In genomic region chr7:95097851-95098250, GRCh38 we compare ENCODE assay signal across 27 cellular contexts.
"Had no signal": no experiment of that assay in that cellular context is flagged by ENCODE, and none has a peak within 500 bp of the region (broad histone marks: within the 10 kb centered on the region; RNA-seq: fewer than 3 reads in every experiment).

No MANE protein-coding gene starts in this region.

- H3K27ac ChIP-seq: neural progenitor cell, ovary, parathyroid adenoma, psoas muscle, right lobe of liver, stomach, thoracic aorta, thyroid gland, upper lobe of right lung, uterus had no signal

- H3K36me3 ChIP-seq: neural progenitor cell, ovary, right lobe of liver, sigmoid colon, stomach, thoracic aorta, thyroid gland, tibial nerve, upper lobe of right lung, uterus had no signal

- H3K4me1 ChIP-seq: right lobe of liver, uterus had no signal

- H3K4me3 ChIP-seq: neural progenitor cell, ovary, psoas muscle, right lobe of liver, sigmoid colon, stomach, thoracic aorta, thyroid gland, tibial nerve, upper lobe of right lung, uterus had no signal

- H3K27me3 Mint-ChIP-seq: progenitor cell of endocrine pancreas; stimulated activated naive B cell treated with anti-CD40 and anti-IgM and Interleukin-4, amounts not matched to agents 10 μg/mL and 1 μg/mL and 100 μg/mL, for 72 hours; stimulated activated naive CD8-positive, alpha-beta T cell treated with anti-CD3 and anti-CD28 coated beads, Interleukin-15, Interleukin-2, amounts not matched to agents 100 ng/mL and 50 ng/mL, for 24 hours had no signal

- H3K27ac Mint-ChIP-seq: natural killer cell; neural progenitor cell; progenitor cell of endocrine pancreas; stimulated activated effector memory CD8-positive, alpha-beta T cell treated with anti-CD3 and anti-CD28 coated beads, Interleukin-12 subunit alpha, Interleukin-12 subunit beta, amount 100 ng/mL, for 72 hours; stimulated activated naive B cell treated with anti-CD40 and anti-IgM and Interleukin-4, amounts not matched to agents 10 μg/mL and 1 μg/mL and 100 μg/mL, for 72 hours; stimulated activated naive CD8-positive, alpha-beta T cell treated with anti-CD3 and anti-CD28 coated beads, Interleukin-15, Interleukin-2, amounts not matched to agents 100 ng/mL and 50 ng/mL, for 24 hours had no signal

- DNase-seq: natural killer cell; occipital lobe; ovary; posterior cingulate gyrus; psoas muscle; right cardiac atrium; right lobe of liver; sigmoid colon; small intestine; stimulated activated CD4-positive, alpha-beta T cell treated with anti-CD3 and anti-CD28 coated beads, Interleukin-15, amount 100 ng/mL, for 24 hours; stimulated activated CD4-positive, alpha-beta T cell treated with anti-CD3 and anti-CD28 coated beads, Interleukin-2, amount 100 ng/mL, for 24 hours; stimulated activated CD4-positive, alpha-beta T cell treated with anti-CD3 and anti-CD28 coated beads, Interleukin-2, amount 100 ng/mL, for 48 hours; stimulated activated CD4-positive, alpha-beta T cell treated with anti-CD3 and anti-CD28 coated beads, Interleukin-4, amount 100 ng/mL, for 24 hours; stimulated activated naive B cell treated with anti-CD40 and anti-IgM and Interleukin-4, amounts not matched to agents 10 μg/mL and 1 μg/mL and 100 μg/mL, for 72 hours; stimulated activated naive CD4-positive, alpha-beta T cell treated with Interleukin-2 at 50 U/mL for 16 hours; stomach; thyroid gland; upper lobe of right lung; uterus had no signal

- H3K4me3 Mint-ChIP-seq: natural killer cell; nephron; neural progenitor cell; stimulated activated effector memory CD8-positive, alpha-beta T cell treated with anti-CD3 and anti-CD28 coated beads, Interleukin-12 subunit alpha, Interleukin-12 subunit beta, amount 100 ng/mL, for 72 hours; stimulated activated naive B cell treated with anti-CD40 and anti-IgM and Interleukin-4, amounts not matched to agents 10 μg/mL and 1 μg/mL and 100 μg/mL, for 72 hours; stimulated activated naive CD8-positive, alpha-beta T cell treated with anti-CD3 and anti-CD28 coated beads, Interleukin-15, Interleukin-2, amounts not matched to agents 100 ng/mL and 50 ng/mL, for 24 hours had no signal

- H3K9me3 Mint-ChIP-seq: natural killer cell; stimulated activated naive B cell treated with anti-CD40 and anti-IgM and Interleukin-4, amounts not matched to agents 10 μg/mL and 1 μg/mL and 100 μg/mL, for 72 hours; stimulated activated naive CD8-positive, alpha-beta T cell treated with anti-CD3 and anti-CD28 coated beads, Interleukin-15, Interleukin-2, amounts not matched to agents 100 ng/mL and 50 ng/mL, for 24 hours had no signal

- H3K9me3 ChIP-seq: ovary, psoas muscle, right lobe of liver, sigmoid colon, stomach, thoracic aorta, thyroid gland, tibial nerve, upper lobe of right lung, uterus had no signal

- H3K36me3 Mint-ChIP-seq: natural killer cell; stimulated activated effector memory CD8-positive, alpha-beta T cell treated with anti-CD3 and anti-CD28 coated beads, Interleukin-12 subunit alpha, Interleukin-12 subunit beta, amount 100 ng/mL, for 72 hours; stimulated activated naive B cell treated with anti-CD40 and anti-IgM and Interleukin-4, amounts not matched to agents 10 μg/mL and 1 μg/mL and 100 μg/mL, for 72 hours had no signal

- H3K4me1 Mint-ChIP-seq: stimulated activated effector memory CD8-positive, alpha-beta T cell treated with anti-CD3 and anti-CD28 coated beads, Interleukin-12 subunit alpha, Interleukin-12 subunit beta, amount 100 ng/mL, for 72 hours had no signal
